In the genomic region with DNA sequence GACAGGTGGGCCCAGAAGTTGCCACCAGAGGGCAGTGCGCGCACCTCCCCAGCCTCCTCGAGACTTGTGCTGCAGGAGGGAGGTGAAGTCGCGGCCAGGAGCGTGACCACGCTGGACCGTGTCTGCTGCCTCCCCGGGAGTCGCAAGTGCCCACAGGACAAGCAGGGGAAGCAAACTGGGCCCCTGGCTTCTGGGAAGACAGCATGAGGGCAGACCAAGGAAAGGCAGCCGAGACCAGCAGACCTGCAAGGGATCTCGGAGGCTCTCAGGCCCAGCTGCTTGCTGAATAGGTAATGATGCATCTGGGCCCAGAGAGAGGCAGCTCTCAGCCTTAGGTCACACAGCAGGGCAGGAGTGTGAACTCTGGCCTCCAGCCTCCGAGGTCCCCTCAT, we compare ENCODE assay signal across 8 cellular contexts. TPM values are rescaled to one million over a fixed set of nuclear protein-coding genes. Genes with fewer than 3 reads are reported as not detected.
A peak's percentile ranks its signal among the peaks of the same experiment; 100 is the strongest.
DNase-seq lines count a peak whose midpoint lies in the region; ATAC-seq and TF ChIP-seq lines count a peak whose summit lies in the region.

No MANE protein-coding gene starts in this region.

- intact Hi-C loops in CD4-positive, alpha-beta memory T cell (cut with micrococcal nuclease): loop anchor here (1.0 to 5.0 kb wide), 7 partner anchors 18 to 95 kb away; a partner anchor contains a TSS

- in situ Hi-C loops in SK-MEL-5 (cut with HindIII; ENCODE audit: low pct_unique_long_range_greater_than_20kb, low sequenced_read_pairs): no loop called here

- ATAC-seq in gastroesophageal sphincter: peak; percentile 89
- ATAC-seq in GM19395 (IDR thresholded peaks at IDR 0.05; ENCODE audit: unreplicated experiment): no peak

- peak overlapping the region; percentile 70 for H2AFZ ChIP-seq in parathyroid adenoma

- H3K36me3 Mint-ChIP-seq in CD4-positive, alpha-beta memory T cell: peaks cover 0 to 2% of the 10 kb centered on the region in 2 donors

- no peaks in the 10 kb centered on the region for H3K9me3 ChIP-seq in CD4-positive, alpha-beta memory T cell (ENCODE audit: control insufficient read depth in 1 of 2, low read length in 2 of 2)
- H3K9me3 ChIP-seq in gastroesophageal sphincter (no peaks in the 10 kb centered on the region), parathyroid adenoma (ENCODE audit: control insufficient read depth, low read length) (no peaks in the 10 kb centered on the region), thymus (ENCODE audit: control insufficient read depth) (peaks cover 1% of the 10 kb centered on the region)

- H3K4me2 ChIP-seq in parathyroid adenoma (ENCODE audit: low read length): peak overlapping the region; percentile 57

- POLR2A ChIA-PET in CD4-positive, alpha-beta memory T cell (lab: Charles Lee; ENCODE audit: partially characterized antibody): interaction anchor here (0.9 to 9.2 kb wide), 14 partner anchors 9 to 78 kb away, joined by 3 to 96 read pairs (median 3); a partner anchor contains a TSS

- no peaks in the 10 kb centered on the region for H3K27me3 Mint-ChIP-seq in CD4-positive, alpha-beta memory T cell

- peak overlapping the region; percentile 15 to 18 for H3K4me3 ChIP-seq in CD4-positive, alpha-beta memory T cell (ENCODE audit: low read length in 2 of 2)
- H3K4me3 ChIP-seq in gastroesophageal sphincter: no peak overlapping the region
- no peak overlapping the region for H3K4me3 ChIP-seq in parathyroid adenoma (ENCODE audit: low read depth, low read length)
- H3K4me3 ChIP-seq in thymus (ENCODE audit: low read length): no peak overlapping the region

- peak overlapping the region; percentile 37 for H3K27ac ChIP-seq in CD4-positive, alpha-beta memory T cell (ENCODE audit: low read depth, low read length)
- H3K27ac ChIP-seq in gastroesophageal sphincter (peak overlapping the region in 3 of 4 donors; percentile 18 to 58 (median 38)), parathyroid adenoma (no peak overlapping the region), thymus (ENCODE audit: low read depth) (peak overlapping the region; percentile 54)

- DNase-seq in CD4-positive, alpha-beta memory T cell: peak; percentile 73 to 82 (median 78)
- DNase-seq in HS-5 (ENCODE audit: low read depth) (peak; percentile 29), SK-MEL-5 (ENCODE audit: low read depth, low spot score) (peak; percentile 84)
- peak; percentile 73 for DNase-seq in activated gamma-delta T cell treated with anti-CD3 and anti-CD28 coated beads, Interleukin-2, amount 50 U/mL, for 16 hours (ENCODE audit: low read depth)

- H3K4me1 Mint-ChIP-seq in CD4-positive, alpha-beta memory T cell: peaks cover 63 to 95% (median 78%) of the 10 kb centered on the region in 4 donors

- peaks cover 90% of the 10 kb centered on the region for H3K4me1 ChIP-seq in CD4-positive, alpha-beta memory T cell (ENCODE audit: insufficient read depth, low read length)
- H3K4me1 ChIP-seq in gastroesophageal sphincter: peaks cover 0 to 26% (median 10%) of the 10 kb centered on the region in 3 donors
- no peaks in the 10 kb centered on the region for H3K4me1 ChIP-seq in parathyroid adenoma
- peaks cover 2% of the 10 kb centered on the region for H3K4me1 ChIP-seq in thymus (ENCODE audit: control insufficient read depth, insufficient read depth, low read length)

- H3K9ac ChIP-seq in parathyroid adenoma: no peak overlapping the region

- no peak for TF ChIP-seq EP300 in gastroesophageal sphincter (IDR thresholded peaks at IDR 0.05)

- no peaks in the 10 kb centered on the region for H3K9me3 Mint-ChIP-seq in CD4-positive, alpha-beta memory T cell

- peak overlapping the region; percentile 75 to 90 (median 86) for H3K4me3 Mint-ChIP-seq in CD4-positive, alpha-beta memory T cell

- H3K27me3 ChIP-seq in CD4-positive, alpha-beta memory T cell (ENCODE audit: insufficient read depth, low read length): no peaks in the 10 kb centered on the region
- peaks cover 26% of the 10 kb centered on the region for H3K27me3 ChIP-seq in gastroesophageal sphincter
- H3K27me3 ChIP-seq in parathyroid adenoma (ENCODE audit: control insufficient read depth, insufficient read depth, low read length): no peaks in the 10 kb centered on the region
- no peaks in the 10 kb centered on the region for H3K27me3 ChIP-seq in thymus (ENCODE audit: control insufficient read depth, insufficient read depth)

- TF ChIP-seq CTCF in gastroesophageal sphincter (IDR thresholded peaks at IDR 0.05) (peak in 3 of 4 experiments; percentile 91 to 97 (median 92)), parathyroid adenoma (IDR thresholded peaks at IDR 0.05) (peak; percentile 83)

- CTCF ChIA-PET in CD4-positive, alpha-beta memory T cell (lab: Charles Lee; ENCODE audit: partially characterized antibody): interaction anchor here (0.9 to 9.7 kb wide), 12 partner anchors 10 to 94 kb away, joined by 3 to 134 read pairs (median 8); a partner anchor contains a TSS

- WGBS in gastroesophageal sphincter (ENCODE audit: low coverage in 1 of 2), 2 donors: 23 to 80% methylated on average over 1 to 6 of the region's 13 CpGs
- 23% methylated on average over 13 of the region's 13 CpGs for WGBS in thymus

- H3K27ac Mint-ChIP-seq in CD4-positive, alpha-beta memory T cell: peak overlapping the region; percentile 85 to 98 (median 93)

- no peaks in the 10 kb centered on the region for H3K79me2 ChIP-seq in parathyroid adenoma

- no peak for TF ChIP-seq POLR2A in gastroesophageal sphincter (IDR thresholded peaks at IDR 0.05)

- no peaks in the 10 kb centered on the region for H3K36me3 ChIP-seq in CD4-positive, alpha-beta memory T cell (ENCODE audit: insufficient read depth, low read length)
- H3K36me3 ChIP-seq in gastroesophageal sphincter (no peaks in the 10 kb centered on the region), parathyroid adenoma (ENCODE audit: control insufficient read depth, insufficient read depth, low read length) (no peaks in the 10 kb centered on the region), thymus (ENCODE audit: control insufficient read depth, insufficient read depth) (no peaks in the 10 kb centered on the region)

RNA-seq across cellular contexts. Expression of a gene that starts 17.0 kb away (rescaled TPM):
- total RNA-seq in CD4-positive, alpha-beta memory T cell: 10 to 100 TPM; 55.4 to 63.8 TPM
- 100 to 1,000 TPM in 1 of 2 donors, 10 to 100 TPM in 1; 37.6 to 107 TPM for polyA plus RNA-seq in CD4-positive, alpha-beta memory T cell
- total RNA-seq in SK-MEL-5 (2014; rRNA removed; shearing (Covaris generic)): 0.03 TPM in 1 of 2 replicates, not detected in the other
- 0.33 and 0.82 TPM in 2 replicates for polyA plus RNA-seq in SK-MEL-5 (2015; cell fraction: cytosol; rRNA removed)
- 0.39 TPM in 1 of 2 replicates, not detected in the other for polyA plus RNA-seq in SK-MEL-5 (2015; cell fraction: nucleus; rRNA removed)
- total RNA-seq in gastroesophageal sphincter: 1 to 10 TPM in 1 of 4 donors, under 1 TPM in 3; 0.07 to 3.1 (median 0.29) TPM
- 7.0 TPM for polyA plus RNA-seq in thymus

RNA-seq across cellular contexts. Expression of a gene that starts 21.4 kb away (rescaled TPM):
- 10 to 100 TPM; 23.1 to 24.8 TPM for total RNA-seq in CD4-positive, alpha-beta memory T cell
- polyA plus RNA-seq in CD4-positive, alpha-beta memory T cell: under 1 TPM; 0.49 to 0.89 TPM
- 5.9 and 7.6 TPM in 2 replicates for total RNA-seq in SK-MEL-5 (2014; rRNA removed; shearing (Covaris generic))
- 14.7 and 17.1 TPM in 2 replicates for polyA plus RNA-seq in SK-MEL-5 (2015; cell fraction: cytosol; rRNA removed)
- 41.9 and 49.4 TPM in 2 replicates for polyA plus RNA-seq in SK-MEL-5 (2015; cell fraction: nucleus; rRNA removed)
- 1 to 10 TPM in 2 of 4 donors, under 1 TPM in 2; 0.69 to 1.6 (median 1.1) TPM for total RNA-seq in gastroesophageal sphincter
- 23.2 TPM for polyA plus RNA-seq in thymus

RNA-seq across cellular contexts. Expression of a gene that starts 45.6 kb away (rescaled TPM):
- total RNA-seq in CD4-positive, alpha-beta memory T cell: 1 to 10 TPM; 8.2 to 9.3 TPM
- 1 to 10 TPM in 1 of 2 donors, under 1 TPM in 1; 0.50 to 1.4 TPM for polyA plus RNA-seq in CD4-positive, alpha-beta memory T cell
- not detected in 2 replicates for total RNA-seq in SK-MEL-5 (2014; rRNA removed; shearing (Covaris generic))
- polyA plus RNA-seq in SK-MEL-5 (2015; cell fraction: cytosol; rRNA removed): not detected in 2 replicates
- polyA plus RNA-seq in SK-MEL-5 (2015; cell fraction: nucleus; rRNA removed): not detected in 2 replicates
- total RNA-seq in gastroesophageal sphincter: not detected
- polyA plus RNA-seq in thymus: 3.9 TPM

RNA-seq across cellular contexts. Expression of a gene that starts 57.2 kb away (rescaled TPM):
- total RNA-seq in CD4-positive, alpha-beta memory T cell: under 1 TPM; 0.61 to 0.90 TPM
- not detected for polyA plus RNA-seq in CD4-positive, alpha-beta memory T cell
- total RNA-seq in SK-MEL-5 (2014; rRNA removed; shearing (Covaris generic)): not detected in 2 replicates
- not detected in 2 replicates for polyA plus RNA-seq in SK-MEL-5 (2015; cell fraction: cytosol; rRNA removed)
- not detected in 2 replicates for polyA plus RNA-seq in SK-MEL-5 (2015; cell fraction: nucleus; rRNA removed)
- total RNA-seq in gastroesophageal sphincter: not detected
- 1.8 TPM for polyA plus RNA-seq in thymus

Comparison
In these comparisons a context has a peak if more than half of its experiments do, and no peak if none do; other contexts are left out.
1. DNase-seq: peak in every context shown above with its lines; median percentile 84 in SK-MEL-5; 78 in CD4-positive, alpha-beta memory T cell; 73 in activated gamma-delta T cell treated with anti-CD3 and anti-CD28 coated beads, Interleukin-2, amount 50 U/mL, for 16 hours; 29 in HS-5.
2. H3K4me3 ChIP-seq: peak in CD4-positive, alpha-beta memory T cell (2 of 2); none in gastroesophageal sphincter (0 of 2), parathyroid adenoma (single experiment) and thymus (single experiment).
3. RNA of a gene that starts 17.0 kb away (total RNA-seq): 55.4 to 63.8 TPM in CD4-positive, alpha-beta memory T cell; 0.07 to 3.1 TPM in gastroesophageal sphincter and 0.03 TPM in SK-MEL-5; every median in the first group is over 10 times any median in the second.